ENCODE assay signal across 8 cellular contexts in the genomic region with DNA sequence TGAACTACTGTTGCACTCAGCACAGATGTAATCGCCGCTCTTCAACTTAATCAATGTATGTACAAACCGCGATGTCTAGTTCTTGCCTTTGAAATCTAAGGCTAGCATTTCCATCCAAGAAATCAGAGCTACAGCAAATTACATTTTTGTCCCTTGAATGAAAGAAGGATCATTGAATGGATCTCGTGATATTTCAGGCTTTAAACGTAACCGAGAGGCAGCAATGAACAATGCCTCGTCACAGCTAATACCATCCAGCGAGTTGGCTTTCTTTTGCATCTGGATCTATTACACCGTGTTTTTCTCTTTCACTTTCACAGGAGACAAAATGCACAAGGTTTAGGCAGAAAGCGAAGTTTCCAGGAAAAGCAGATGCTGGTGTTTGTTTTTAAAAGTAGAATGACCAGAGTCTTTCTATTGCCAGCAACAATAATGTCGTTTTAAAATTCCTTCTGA. TPM values are rescaled to one million over a fixed set of nuclear protein-coding genes. Genes with fewer than 3 reads are reported as not detected.
DNase-seq lines count a peak whose midpoint lies in the region; TF ChIP-seq lines count a peak whose summit lies in the region.

No MANE protein-coding gene starts in this region.

- POLR2A ChIA-PET in SK-N-SH (lab: Yijun Ruan, JAX) = interaction anchor here (0.7 to 3.5 kb wide), 3 partner anchors 13 to 205 kb away, joined by 4 to 24 read pairs (median 6); no protein-coding TSS in a partner anchor

- TF ChIP-seq EP300 in SK-N-SH (IDR thresholded peaks at IDR 0.05; ENCODE audit: borderline replicate concordance in 1 of 2, low read depth in 1 of 2, low read length in 1 of 2) (no peak), esophagus muscularis mucosa (IDR thresholded peaks at IDR 0.05) (no peak)

- DNase-seq in HFF-Myc (ENCODE audit: extremely low read depth, low read depth) (no peak), SK-N-SH (no peak), esophagus muscularis mucosa (ENCODE audit: extremely low spot score) (no peak), osteoblast (ENCODE audit: insufficient read length, low spot score, missing footprints) (peak; percentile 91), GM19240 (ENCODE audit: insufficient read length, low spot score) (no peak), NCI-H2081 treated with DMSO at 0.1 percent for 48 hours (lab: John Stamatoyannopoulos, UW) (no peak), NOMO-1 treated with dmso at 0.1 percent for 144 hours (lab: John Stamatoyannopoulos, UW; ENCODE audit: unreplicated experiment) (no peak)

- peaks cover 36% of the 10 kb centered on the region for H3F3A ChIP-seq in SK-N-SH (replicated peaks; ENCODE audit: insufficient read depth)

- peaks cover 37% of the 10 kb centered on the region for H3K4me1 ChIP-seq in ES-I3 (ENCODE audit: insufficient read depth, low read length)
- H3K4me1 ChIP-seq in SK-N-SH (ENCODE audit: control insufficient read depth in 1 of 2, insufficient read depth in 2 of 2, low read depth in 1 of 2, low read length in 1 of 2) = peaks cover 40 to 45% of the 10 kb centered on the region in 2 experiments; a peak in 3 of 4 replicates
- H3K4me1 ChIP-seq in esophagus muscularis mucosa = peaks cover 9 to 83% (median 74%) of the 10 kb centered on the region in 4 donors
- peaks cover 13% of the 10 kb centered on the region for H3K4me1 ChIP-seq in osteoblast (ENCODE audit: insufficient read depth, low read length)

- no peak for TF ChIP-seq POLR2A in esophagus muscularis mucosa (IDR thresholded peaks at IDR 0.05; ENCODE audit: low read depth)

- H3K4me2 ChIP-seq in SK-N-SH (peak overlapping the region; percentile 99), osteoblast (ENCODE audit: insufficient read depth, low read length) (peak overlapping the region; percentile 96)

- no peaks in the 10 kb centered on the region for H4K20me1 ChIP-seq in SK-N-SH (ENCODE audit: insufficient read depth)
- H4K20me1 ChIP-seq in osteoblast (ENCODE audit: insufficient read depth, low read length) = no peaks in the 10 kb centered on the region

- no peaks in the 10 kb centered on the region for H3K9me2 ChIP-seq in SK-N-SH

- intact Hi-C loops in esophagus muscularis mucosa (cut with DNase I) = no loop called here

- H3K9me3 ChIP-seq in ES-I3 (ENCODE audit: control insufficient read depth, insufficient read depth, low read length) (no peaks in the 10 kb centered on the region), SK-N-SH (no peaks in the 10 kb centered on the region), esophagus muscularis mucosa (no peaks in the 10 kb centered on the region), osteoblast (ENCODE audit: low read depth, low read length) (no peaks in the 10 kb centered on the region)

- CTCF ChIA-PET in SK-N-SH (lab: Yijun Ruan, JAX) = interaction anchor here (1.4 to 11.1 kb wide), 3 partner anchors 12 to 212 kb away, joined by 5 to 101 read pairs (median 22); no protein-coding TSS in a partner anchor

- TF ChIP-seq RAD21 in SK-N-SH (IDR thresholded peaks at IDR 0.05; ENCODE audit: low read length) = no peak

- H3K27me3 ChIP-seq in SK-N-SH (ENCODE audit: insufficient read depth) (no peaks in the 10 kb centered on the region), esophagus muscularis mucosa (no peaks in the 10 kb centered on the region), osteoblast (ENCODE audit: insufficient read depth, low read length) (no peaks in the 10 kb centered on the region)

- peak overlapping the region; percentile 65 for H3K9ac ChIP-seq in ES-I3 (ENCODE audit: low read depth, low read length)
- peak overlapping the region; percentile 59 for H3K9ac ChIP-seq in SK-N-SH

- H3K79me2 ChIP-seq in SK-N-SH (ENCODE audit: insufficient read depth) (peaks cover 26% of the 10 kb centered on the region), osteoblast (ENCODE audit: insufficient read depth, low read length) (no peaks in the 10 kb centered on the region)

- H2AFZ ChIP-seq in SK-N-SH (ENCODE audit: low read depth) (peak overlapping the region; percentile 93), osteoblast (ENCODE audit: low read length) (peak overlapping the region; percentile 84)

- peak overlapping the region; percentile 68 for H3K4me3 ChIP-seq in HFF-Myc (replicated peaks; ENCODE audit: low read depth, low read length)
- H3K4me3 ChIP-seq in SK-N-SH (ENCODE audit: low read depth in 2 of 2, low read length in 1 of 2) = peak overlapping the region; percentile 53 to 70
- peak overlapping the region; percentile 57 to 71 (median 69) for H3K4me3 ChIP-seq in esophagus muscularis mucosa
- H3K4me3 ChIP-seq in osteoblast (ENCODE audit: insufficient read depth, low read length) = peak overlapping the region; percentile 74

- H3K27ac ChIP-seq in SK-N-SH (ENCODE audit: low read depth in 2 of 2, low read length in 1 of 2) = peak overlapping the region; percentile 98 to 99
- H3K27ac ChIP-seq in esophagus muscularis mucosa (replicated peaks in 1 of 4) = peak overlapping the region; percentile 79 to 88 (median 84)
- H3K27ac ChIP-seq in osteoblast (ENCODE audit: low read depth, low read length) = peak overlapping the region; percentile 75

- 17% methylated on average over 12 of the region's 12 CpGs for WGBS in SK-N-SH (ENCODE audit: low lambda C conversion rate)
- 4% methylated on average over 12 of the region's 12 CpGs for WGBS in esophagus muscularis mucosa

- H3K36me3 ChIP-seq in ES-I3 (ENCODE audit: insufficient read depth, low read length) = no peaks in the 10 kb centered on the region
- no peaks in the 10 kb centered on the region for H3K36me3 ChIP-seq in SK-N-SH (replicated peaks in 1 of 2; ENCODE audit: control insufficient read depth in 1 of 2, insufficient read depth in 2 of 2, low read length in 1 of 2)
- no peaks in the 10 kb centered on the region for H3K36me3 ChIP-seq in esophagus muscularis mucosa
- H3K36me3 ChIP-seq in osteoblast (ENCODE audit: insufficient read depth, low read length) = no peaks in the 10 kb centered on the region

- no peak for TF ChIP-seq CTCF in HFF-Myc (IDR thresholded peaks at IDR 0.05; ENCODE audit: low read depth, low read length, missing control alignments)
- no peak for TF ChIP-seq CTCF in SK-N-SH (IDR thresholded peaks at IDR 0.05)
- no peak for TF ChIP-seq CTCF in esophagus muscularis mucosa (IDR thresholded peaks at IDR 0.05)
- TF ChIP-seq CTCF in osteoblast (IDR thresholded peaks at IDR 0.05; ENCODE audit: extremely low read depth, low read depth, low read length) = no peak

TF ChIP-seq in SK-N-SH, 30 proteins besides CTCF, POLR2A, EP300 and RAD21:
- TF ChIP-seq, protein P1, sequence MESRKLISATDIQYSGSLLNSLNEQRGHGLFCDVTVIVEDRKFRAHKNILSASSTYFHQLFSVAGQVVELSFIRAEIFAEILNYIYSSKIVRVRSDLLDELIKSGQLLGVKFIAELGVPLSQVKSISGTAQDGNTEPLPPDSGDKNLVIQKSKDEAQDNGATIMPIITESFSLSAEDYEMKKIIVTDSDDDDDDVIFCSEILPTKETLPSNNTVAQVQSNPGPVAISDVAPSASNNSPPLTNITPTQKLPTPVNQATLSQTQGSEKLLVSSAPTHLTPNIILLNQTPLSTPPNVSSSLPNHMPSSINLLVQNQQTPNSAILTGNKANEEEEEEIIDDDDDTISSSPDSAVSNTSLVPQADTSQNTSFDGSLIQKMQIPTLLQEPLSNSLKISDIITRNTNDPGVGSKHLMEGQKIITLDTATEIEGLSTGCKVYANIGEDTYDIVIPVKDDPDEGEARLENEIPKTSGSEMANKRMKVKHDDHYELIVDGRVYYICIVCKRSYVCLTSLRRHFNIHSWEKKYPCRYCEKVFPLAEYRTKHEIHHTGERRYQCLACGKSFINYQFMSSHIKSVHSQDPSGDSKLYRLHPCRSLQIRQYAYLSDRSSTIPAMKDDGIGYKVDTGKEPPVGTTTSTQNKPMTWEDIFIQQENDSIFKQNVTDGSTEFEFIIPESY (IDR thresholded peaks at IDR 0.05; ENCODE audit: borderline replicate concordance, low read depth) = peak; percentile 83
- TF ChIP-seq MEF2A (IDR thresholded peaks at IDR 0.05; ENCODE audit: borderline replicate concordance, low read depth) (no peak), TAF1 (IDR thresholded peaks at IDR 0.05; ENCODE audit: borderline replicate concordance, low read depth, low read length) (no peak), CHD2 (IDR thresholded peaks at IDR 0.05; ENCODE audit: low read length, partially characterized antibody) (peak; percentile 96), FOXJ3 (CRISPR knock-in tag; IDR thresholded peaks at IDR 0.05) (no peak), SIN3A (IDR thresholded peaks at IDR 0.05; ENCODE audit: borderline replicate concordance, low read depth, low read length) (no peak), TEAD4 (IDR thresholded peaks at IDR 0.05; ENCODE audit: borderline replicate concordance, insufficient read depth) (no peak), POLR2AphosphoS5 (IDR thresholded peaks at IDR 0.05; ENCODE audit: low read depth, low read length) (peak; percentile 54; the same call in 1 of the 2 replicates)

RNA-seq across cellular contexts. Expression of a gene that starts 5.5 kb away (rescaled TPM):
- polyA plus RNA-seq in SK-N-SH (2012; rRNA removed) = 0.38 and 0.47 TPM in 2 replicates
- 0.29 and 0.42 TPM in 2 replicates for polyA plus RNA-seq in SK-N-SH (2012; cell fraction: cytosol; rRNA removed)
- 1.1 and 1.8 TPM in 2 replicates for polyA plus RNA-seq in SK-N-SH (2012; cell fraction: nucleus; rRNA removed)
- 1 to 10 TPM in 3 of 4 donors, under 1 TPM in 1; 0.50 to 2.9 (median 1.2) TPM for total RNA-seq in esophagus muscularis mucosa
- total RNA-seq in osteoblast = 0.29 and 0.36 TPM in 2 replicates

RNA-seq across cellular contexts. Expression of a gene that starts 14.0 kb away (rescaled TPM):
- polyA plus RNA-seq in SK-N-SH (2012; rRNA removed) = 23.9 and 26.0 TPM in 2 replicates
- polyA plus RNA-seq in SK-N-SH (2012; cell fraction: cytosol; rRNA removed) = 21.8 and 23.5 TPM in 2 replicates
- 44.7 and 64.0 TPM in 2 replicates for polyA plus RNA-seq in SK-N-SH (2012; cell fraction: nucleus; rRNA removed)
- total RNA-seq in esophagus muscularis mucosa (10 to 100 TPM; 23.5 to 39.7 (median 30.2) TPM), osteoblast (37.6 and 44.8 TPM in 2 replicates)
